13 cellular contexts compared by ENCODE assay signal in genomic region chr6:27474672-27475071, GRCh38.
"Had no signal": no experiment of that assay in that cellular context is flagged by ENCODE, and none has a peak within 500 bp of the region (broad histone marks: within the 10 kb centered on the region; RNA-seq: fewer than 3 reads in every experiment).

No MANE protein-coding gene starts in this region.

- H3K36me3 ChIP-seq: colonic mucosa, neutrophil, right atrium auricular region, thyroid gland had no signal

- H3K27ac Mint-ChIP-seq: activated T-cell treated with anti-CD3 and anti-CD28 coated beads, Interleukin-2, amount 50 U/mL, for 72 hours had no signal

- H3K4me3 ChIP-seq: right atrium auricular region, thyroid gland had no signal

- H3K9me3 Mint-ChIP-seq: activated T-cell treated with anti-CD3 and anti-CD28 coated beads, Interleukin-2, amount 50 U/mL, for 72 hours had no signal

- H3K27me3 ChIP-seq: colonic mucosa, heart left ventricle, right atrium auricular region, thyroid gland had no signal

- H3K9me3 ChIP-seq: colonic mucosa, heart left ventricle, left ventricle myocardium inferior, neutrophil, right atrium auricular region, thyroid gland had no signal

- H3K27ac ChIP-seq: colonic mucosa, heart left ventricle, left ventricle myocardium inferior, neutrophil, right atrium auricular region, thyroid gland had no signal

- ATAC-seq: activated T-cell treated with anti-CD3 and anti-CD28 coated beads, Interleukin-2, amount 50 U/mL, for 72 hours; heart left ventricle had no signal

- DNase-seq: activated CD4-positive, alpha-beta T cell treated with anti-CD3 and anti-CD28 coated beads for 4 hours; activated naive CD4-positive, alpha-beta T cell; activated T-cell treated with anti-CD3 and anti-CD28 coated beads, Interleukin-2, amount 50 U/mL, for 72 hours; colonic mucosa; foreskin melanocyte; heart left ventricle; left ventricle myocardium inferior; posterior cingulate gyrus; small intestine; T1000; thyroid gland had no signal
